ENCODE assay signal across 8 cellular contexts in the genomic region with DNA sequence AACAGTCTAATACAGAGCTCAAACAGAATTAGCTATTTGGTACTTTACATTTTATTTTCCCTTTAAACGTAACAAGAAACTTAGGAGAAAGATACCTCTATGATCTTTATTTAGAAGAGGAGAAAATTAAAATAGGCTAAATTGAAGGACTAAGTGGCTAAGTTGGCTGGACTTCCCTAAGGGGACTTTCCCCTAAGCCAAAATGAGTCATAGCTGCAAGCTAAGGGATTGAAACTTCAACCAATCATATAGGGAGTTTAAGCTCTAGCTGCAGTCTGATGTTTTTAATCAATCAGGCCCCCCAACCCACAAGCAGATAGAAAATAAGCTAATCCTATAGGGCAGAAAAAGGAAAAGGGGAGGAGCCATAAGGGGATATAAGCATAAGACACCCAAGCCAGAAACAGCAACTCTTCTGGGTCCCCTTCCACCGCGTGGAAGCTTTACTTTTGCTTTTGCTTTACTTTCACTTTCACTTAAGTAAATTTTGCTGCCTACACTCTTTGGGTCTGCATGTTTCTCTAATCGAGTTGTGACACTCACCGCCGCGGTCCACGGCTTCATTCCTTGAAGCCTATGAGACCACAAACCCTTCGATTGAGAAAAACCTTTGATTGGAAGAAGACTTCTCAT.
A peak's percentile ranks its signal among the peaks of the same experiment; 100 is the strongest.
DNase-seq lines count a peak whose midpoint lies in the region; ATAC-seq, FAIRE-seq and TF ChIP-seq lines count a peak whose summit lies in the region.

No MANE protein-coding gene starts in this region.

- H3K4me3 ChIP-seq in OCI-LY1 (ENCODE audit: low read depth, low read length, poor library complexity, severe bottlenecking) = no peak overlapping the region
- peak overlapping the region; percentile 9 to 15 for H3K4me3 ChIP-seq in kidney (ENCODE audit: low read length in 2 of 2)

- H2AFZ ChIP-seq in OCI-LY1 (ENCODE audit: low read length) = no peak overlapping the region

- H3K27me3 ChIP-seq in OCI-LY1 (ENCODE audit: insufficient read depth, low read length) = no peaks in the 10 kb centered on the region

- no peak for TF ChIP-seq POLR2A in GM12892 (IDR thresholded peaks at IDR 0.05; ENCODE audit: low read depth, low read length)

- ATAC-seq in HG02571 (IDR thresholded peaks at IDR 0.05; ENCODE audit: unreplicated experiment) = peak; percentile 73
- no peak for ATAC-seq in GM19395 (IDR thresholded peaks at IDR 0.05; ENCODE audit: unreplicated experiment)

- peak; percentile 67 for FAIRE-seq in GM12892 (lab: Jason Lieb, UNC)
- no peak for FAIRE-seq in kidney (lab: Jason Lieb, UNC)

- H3K4me2 ChIP-seq in OCI-LY1 (ENCODE audit: low read length) = peak overlapping the region; percentile 31; the same call in 1 of the 2 replicates

- H3K9ac ChIP-seq in OCI-LY1 (ENCODE audit: low read length) (no peak overlapping the region), kidney (ENCODE audit: low read length in 2 of 2) (no peak overlapping the region)

- H3K9me2 ChIP-seq in OCI-LY1 (ENCODE audit: low read depth, low read length) = no peaks in the 10 kb centered on the region

- H3F3A ChIP-seq in OCI-LY1 (ENCODE audit: insufficient read depth, low read length) = no peaks in the 10 kb centered on the region

- H3K36me3 ChIP-seq in OCI-LY1 (ENCODE audit: insufficient read depth, low read length) (no peaks in the 10 kb centered on the region), kidney (ENCODE audit: control insufficient read depth in 1 of 2, insufficient read depth in 2 of 2, low read length in 2 of 2) (no peaks in the 10 kb centered on the region)

- H3K27ac ChIP-seq in OCI-LY1 (ENCODE audit: low read depth, low read length, poor library complexity, severe bottlenecking) = no peak overlapping the region
- no peak overlapping the region for H3K27ac ChIP-seq in kidney (ENCODE audit: low read depth in 2 of 2, low read length in 2 of 2)

- DNase-seq in GM12892 (ENCODE audit: insufficient read length) (no peak), kidney (no peak), SIG-M5 (lab: John Stamatoyannopoulos, UW) (no peak), GM19240 (ENCODE audit: insufficient read length, low spot score) (no peak)
- no peak for DNase-seq in stimulated activated CD8-positive, alpha-beta memory T cell treated with anti-CD3 and anti-CD28 coated beads, Interleukin-4, amount 100 ng/mL, for 48 hours

- H3K9me3 ChIP-seq in OCI-LY1 (ENCODE audit: low read length) (no peaks in the 10 kb centered on the region), kidney (ENCODE audit: control insufficient read depth in 1 of 2, low read length in 2 of 2) (no peaks in the 10 kb centered on the region)

- H4K20me1 ChIP-seq in OCI-LY1 (ENCODE audit: insufficient read depth, low read length) = no peaks in the 10 kb centered on the region

- no peaks in the 10 kb centered on the region for H3K79me2 ChIP-seq in OCI-LY1 (ENCODE audit: insufficient read depth, low read length)

- intact Hi-C loops in kidney (cut with DNase I) = no loop called here

- TF ChIP-seq CTCF in OCI-LY1 (IDR thresholded peaks at IDR 0.05; ENCODE audit: low read length) (no peak), kidney (IDR thresholded peaks at IDR 0.05; ENCODE audit: borderline replicate concordance, extremely low read depth, insufficient read depth) (no peak)

- no peaks in the 10 kb centered on the region for H3K4me1 ChIP-seq in OCI-LY1 (ENCODE audit: insufficient read depth, low read length, severe bottlenecking)
- no peaks in the 10 kb centered on the region for H3K4me1 ChIP-seq in kidney (ENCODE audit: control insufficient read depth in 1 of 2, insufficient read depth in 1 of 2, low read depth in 1 of 2, low read length in 2 of 2)
